ENCODE assay signal across 1 cellular context in genomic region chr18:26477828-26478466, GRCh38.
TF ChIP-seq lines count a peak whose summit lies in the region.

No MANE protein-coding gene starts in this region.

TF ChIP-seq in H1, 55 proteins besides CTCF, POLR2A, EP300 and RAD21 (continued from another document):
- TF ChIP-seq RNF2 (IDR thresholded peaks at IDR 0.05; ENCODE audit: borderline replicate concordance, low read depth, low read length, missing control alignments, poor library complexity, severe bottlenecking) (no peak), CEBPB (IDR thresholded peaks at IDR 0.05; ENCODE audit: low read depth, low read length) (no peak), TBP (IDR thresholded peaks at IDR 0.05; ENCODE audit: low read depth, low read length) (no peak), JUN (IDR thresholded peaks at IDR 0.05; ENCODE audit: low read depth, low read length) (no peak)
